10 cellular contexts compared by ENCODE assay signal in genomic region chr7:99096124-99096887, GRCh38. TPM values are rescaled to one million over a fixed set of nuclear protein-coding genes. Genes with fewer than 3 reads are reported as not detected.
DNase-seq lines count a peak whose midpoint lies in the region; ATAC-seq and TF ChIP-seq lines count a peak whose summit lies in the region.
"Had no signal": no experiment of that assay in that cellular context is flagged by ENCODE, and none has a peak within 500 bp of the region (broad histone marks: within the 10 kb centered on the region; RNA-seq: fewer than 3 reads in every experiment).

No MANE protein-coding gene starts in this region.

- POLR2A ChIA-PET in activated CD8-positive, alpha-beta T cell treated with anti-CD3 and anti-CD28 coated beads, Interleukin-2, amount 10 ng/mL, durations not matched to agents 7 days and 5 days (lab: Charles Lee) = no interaction called here

- peak overlapping the region in 1 of 4 donors; percentile 22 for H3K4me3 ChIP-seq in esophagus muscularis mucosa
- H3K4me3 ChIP-seq in mucosa of rectum (ENCODE audit: low read length in 2 of 2) = no peak overlapping the region
- H3K4me3 ChIP-seq in upper lobe of left lung = no peak overlapping the region
- H3K4me3 ChIP-seq: GM12878 had no signal

- TF ChIP-seq EP300 in esophagus muscularis mucosa (IDR thresholded peaks at IDR 0.05) (no peak), upper lobe of left lung (IDR thresholded peaks at IDR 0.05) (peak in 1 of 4 donors; percentile 55)

- peaks cover 34% of the 10 kb centered on the region for H3K36me3 Mint-ChIP-seq in activated T-helper 17 cell treated with anti-CD3 and anti-CD28 coated beads, Interleukin-2, amount 50 U/mL, for 72 hours (ENCODE audit: low read depth)
- H3K36me3 Mint-ChIP-seq in activated CD8-positive, alpha-beta T cell treated with anti-CD3 and anti-CD28 coated beads, Interleukin-2, amount 10 ng/mL, durations not matched to agents 7 days and 5 days (ENCODE audit: low read depth) = peaks cover 21% of the 10 kb centered on the region

- H3K36me3 ChIP-seq in esophagus muscularis mucosa (no peaks in the 10 kb centered on the region), mucosa of rectum (ENCODE audit: control insufficient read depth in 2 of 2, insufficient read depth in 2 of 2, low read length in 2 of 2) (no peaks in the 10 kb centered on the region), upper lobe of left lung (no peaks in the 10 kb centered on the region)

- 72% methylated on average over 6 of the region's 6 CpGs for WGBS in esophagus muscularis mucosa
- WGBS in upper lobe of left lung, 2 donors = 69% methylated on average over 6 of the region's 6 CpGs

- H3K27ac Mint-ChIP-seq in activated T-helper 17 cell treated with anti-CD3 and anti-CD28 coated beads, Interleukin-2, amount 50 U/mL, for 72 hours = peak overlapping the region; percentile 52
- H3K27ac Mint-ChIP-seq in activated CD8-positive, alpha-beta T cell treated with anti-CD3 and anti-CD28 coated beads, Interleukin-2, amount 10 ng/mL, durations not matched to agents 7 days and 5 days = no peak overlapping the region

- H3K27me3 Mint-ChIP-seq in activated T-helper 17 cell treated with anti-CD3 and anti-CD28 coated beads, Interleukin-2, amount 50 U/mL, for 72 hours = no peaks in the 10 kb centered on the region
- no peaks in the 10 kb centered on the region for H3K27me3 Mint-ChIP-seq in activated CD8-positive, alpha-beta T cell treated with anti-CD3 and anti-CD28 coated beads, Interleukin-2, amount 10 ng/mL, durations not matched to agents 7 days and 5 days (ENCODE audit: low read depth)

- peak overlapping the region; percentile 39 for H3K4me3 Mint-ChIP-seq in activated T-helper 17 cell treated with anti-CD3 and anti-CD28 coated beads, Interleukin-2, amount 50 U/mL, for 72 hours
- H3K4me3 Mint-ChIP-seq in activated CD8-positive, alpha-beta T cell treated with anti-CD3 and anti-CD28 coated beads, Interleukin-2, amount 10 ng/mL, durations not matched to agents 7 days and 5 days = no peak overlapping the region

- TF ChIP-seq POLR2A in esophagus muscularis mucosa (IDR thresholded peaks at IDR 0.05; ENCODE audit: low read depth) (no peak), upper lobe of left lung (IDR thresholded peaks at IDR 0.05) (no peak)

- DNase-seq in esophagus muscularis mucosa (ENCODE audit: extremely low spot score) (no peak), upper lobe of left lung (no peak), NOMO-1 treated with dmso at 0.1 percent for 144 hours (lab: John Stamatoyannopoulos, UW; ENCODE audit: unreplicated experiment) (no peak), NCI-H446 treated with DMSO at 0.1 percent for 48 hours (lab: John Stamatoyannopoulos, UW) (no peak), NCI-H2227 (lab: John Stamatoyannopoulos, UW; ENCODE audit: unreplicated experiment) (no peak)
- DNase-seq in activated CD8-positive, alpha-beta T cell treated with anti-CD3 and anti-CD28 coated beads, Interleukin-2, amount 10 ng/mL, durations not matched to agents 7 days and 5 days = no peak
- DNase-seq: RPMI8226 had no signal

- peaks cover 47% of the 10 kb centered on the region for H3K4me1 Mint-ChIP-seq in activated T-helper 17 cell treated with anti-CD3 and anti-CD28 coated beads, Interleukin-2, amount 50 U/mL, for 72 hours
- peaks cover 2% of the 10 kb centered on the region for H3K4me1 Mint-ChIP-seq in activated CD8-positive, alpha-beta T cell treated with anti-CD3 and anti-CD28 coated beads, Interleukin-2, amount 10 ng/mL, durations not matched to agents 7 days and 5 days (ENCODE audit: low read depth)

- CTCF ChIA-PET in activated CD8-positive, alpha-beta T cell treated with anti-CD3 and anti-CD28 coated beads, Interleukin-2, amount 10 ng/mL, durations not matched to agents 7 days and 5 days (lab: Charles Lee) = no interaction called here

- no peaks in the 10 kb centered on the region for H3K9me3 ChIP-seq in esophagus muscularis mucosa
- H3K9me3 ChIP-seq in mucosa of rectum (ENCODE audit: control insufficient read depth in 2 of 2, low read length in 2 of 2) = no peaks in the 10 kb centered on the region
- H3K9me3 ChIP-seq in upper lobe of left lung = no peaks in the 10 kb centered on the region

- H3K4me1 ChIP-seq in esophagus muscularis mucosa (peaks cover 11 to 53% (median 48%) of the 10 kb centered on the region in 4 donors), mucosa of rectum (ENCODE audit: control insufficient read depth in 2 of 2, insufficient read depth in 2 of 2, low read length in 2 of 2) (peaks cover 5 to 9% of the 10 kb centered on the region in 2 donors), upper lobe of left lung (peaks cover 14 to 39% (median 22%) of the 10 kb centered on the region in 4 donors)

- TF ChIP-seq CTCF in esophagus muscularis mucosa (IDR thresholded peaks at IDR 0.05) (no peak), upper lobe of left lung (IDR thresholded peaks at IDR 0.05) (no peak)

- peak; percentile 57 for ATAC-seq in activated T-helper 17 cell treated with anti-CD3 and anti-CD28 coated beads, Interleukin-2, amount 50 U/mL, for 72 hours (replicated peaks)
- ATAC-seq in upper lobe of left lung (ENCODE audit: low FRiP score in 2 of 2) = peak in 1 of 2 donors; percentile 73
- ATAC-seq in activated CD8-positive, alpha-beta T cell treated with anti-CD3 and anti-CD28 coated beads, Interleukin-2, amount 10 ng/mL, durations not matched to agents 7 days and 5 days = no peak
- ATAC-seq: GM12878 had no signal

- H3K27ac ChIP-seq in esophagus muscularis mucosa (replicated peaks in 1 of 4) (peak overlapping the region; percentile 60 to 70 (median 67)), mucosa of rectum (ENCODE audit: low read depth in 2 of 2, low read length in 2 of 2) (peak overlapping the region; percentile 27 to 66), upper lobe of left lung (peak overlapping the region; percentile 35 to 66 (median 56))

- peaks cover 9% of the 10 kb centered on the region for H3K9me3 Mint-ChIP-seq in activated T-helper 17 cell treated with anti-CD3 and anti-CD28 coated beads, Interleukin-2, amount 50 U/mL, for 72 hours
- H3K9me3 Mint-ChIP-seq in activated CD8-positive, alpha-beta T cell treated with anti-CD3 and anti-CD28 coated beads, Interleukin-2, amount 10 ng/mL, durations not matched to agents 7 days and 5 days (ENCODE audit: insufficient read depth) = peaks cover 15% of the 10 kb centered on the region

- no peak overlapping the region for H3K9ac ChIP-seq in mucosa of rectum (ENCODE audit: low read depth in 1 of 2, low read length in 2 of 2)

- intact Hi-C loops in esophagus muscularis mucosa (cut with DNase I) = no loop called here

- no peaks in the 10 kb centered on the region for H3K27me3 ChIP-seq in esophagus muscularis mucosa
- H3K27me3 ChIP-seq in mucosa of rectum (ENCODE audit: control insufficient read depth in 2 of 2, insufficient read depth in 2 of 2, low read length in 2 of 2) = no peaks in the 10 kb centered on the region
- no peaks in the 10 kb centered on the region for H3K27me3 ChIP-seq in upper lobe of left lung

RNA-seq across cellular contexts. Expression of gene SMURF1, which starts 47.6 kb away (rescaled TPM):
- total RNA-seq in activated T-helper 17 cell treated with anti-CD3 and anti-CD28 coated beads, Interleukin-2, amount 50 U/mL, for 72 hours = 10 to 100 TPM; 23.0 to 26.0 TPM
- total RNA-seq in esophagus muscularis mucosa (10 to 100 TPM; 19.1 to 27.4 (median 23.9) TPM), upper lobe of left lung (10 to 100 TPM; 33.0 to 54.4 (median 45.9) TPM)
- total RNA-seq in activated CD8-positive, alpha-beta T cell treated with anti-CD3 and anti-CD28 coated beads, Interleukin-2, amount 10 ng/mL, durations not matched to agents 7 days and 5 days = 10 to 100 TPM; 10.3 to 10.4 TPM
